1 cellular context compared by ENCODE assay signal in genomic region chr16:85567101-85567866, GRCh38.
A peak's percentile ranks its signal among the peaks of the same experiment; 100 is the strongest.
TF ChIP-seq lines count a peak whose summit lies in the region.

No MANE protein-coding gene starts in this region.

TF ChIP-seq in HepG2, 621 proteins besides CTCF, POLR2A, EP300 and RAD21 (continued from another document):
- TF ChIP-seq, protein P1, sequence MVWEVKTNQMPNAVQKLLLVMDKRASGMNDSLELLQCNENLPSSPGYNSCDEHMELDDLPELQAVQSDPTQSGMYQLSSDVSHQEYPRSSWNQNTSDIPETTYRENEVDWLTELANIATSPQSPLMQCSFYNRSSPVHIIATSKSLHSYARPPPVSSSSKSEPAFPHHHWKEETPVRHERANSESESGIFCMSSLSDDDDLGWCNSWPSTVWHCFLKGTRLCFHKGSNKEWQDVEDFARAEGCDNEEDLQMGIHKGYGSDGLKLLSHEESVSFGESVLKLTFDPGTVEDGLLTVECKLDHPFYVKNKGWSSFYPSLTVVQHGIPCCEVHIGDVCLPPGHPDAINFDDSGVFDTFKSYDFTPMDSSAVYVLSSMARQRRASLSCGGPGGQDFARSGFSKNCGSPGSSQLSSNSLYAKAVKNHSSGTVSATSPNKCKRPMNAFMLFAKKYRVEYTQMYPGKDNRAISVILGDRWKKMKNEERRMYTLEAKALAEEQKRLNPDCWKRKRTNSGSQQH (CRISPR knock-in tag; IDR thresholded peaks at IDR 0.05; ENCODE audit: low read depth) = no peak
- TF ChIP-seq ZNF513 (CRISPR knock-in tag; conservative IDR thresholded peaks at IDR 0.05) (no peak), ZFYVE20 (CRISPR knock-in tag; IDR thresholded peaks at IDR 0.05; ENCODE audit: borderline replicate concordance, low read depth) (no peak)
- TF ChIP-seq, protein P2, sequence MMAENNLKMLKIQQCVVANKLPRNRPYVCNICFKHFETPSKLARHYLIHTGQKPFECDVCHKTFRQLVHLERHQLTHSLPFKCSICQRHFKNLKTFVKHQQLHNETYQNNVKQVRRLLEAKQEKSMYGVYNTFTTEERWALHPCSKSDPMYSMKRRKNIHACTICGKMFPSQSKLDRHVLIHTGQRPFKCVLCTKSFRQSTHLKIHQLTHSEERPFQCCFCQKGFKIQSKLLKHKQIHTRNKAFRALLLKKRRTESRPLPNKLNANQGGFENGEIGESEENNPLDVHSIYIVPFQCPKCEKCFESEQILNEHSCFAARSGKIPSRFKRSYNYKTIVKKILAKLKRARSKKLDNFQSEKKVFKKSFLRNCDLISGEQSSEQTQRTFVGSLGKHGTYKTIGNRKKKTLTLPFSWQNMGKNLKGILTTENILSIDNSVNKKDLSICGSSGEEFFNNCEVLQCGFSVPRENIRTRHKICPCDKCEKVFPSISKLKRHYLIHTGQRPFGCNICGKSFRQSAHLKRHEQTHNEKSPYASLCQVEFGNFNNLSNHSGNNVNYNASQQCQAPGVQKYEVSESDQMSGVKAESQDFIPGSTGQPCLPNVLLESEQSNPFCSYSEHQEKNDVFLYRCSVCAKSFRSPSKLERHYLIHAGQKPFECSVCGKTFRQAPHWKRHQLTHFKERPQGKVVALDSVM (CRISPR knock-in tag; IDR thresholded peaks at IDR 0.05) = peak; percentile 53; the same call in 1 of the 2 replicates
- TF ChIP-seq, protein P3, sequence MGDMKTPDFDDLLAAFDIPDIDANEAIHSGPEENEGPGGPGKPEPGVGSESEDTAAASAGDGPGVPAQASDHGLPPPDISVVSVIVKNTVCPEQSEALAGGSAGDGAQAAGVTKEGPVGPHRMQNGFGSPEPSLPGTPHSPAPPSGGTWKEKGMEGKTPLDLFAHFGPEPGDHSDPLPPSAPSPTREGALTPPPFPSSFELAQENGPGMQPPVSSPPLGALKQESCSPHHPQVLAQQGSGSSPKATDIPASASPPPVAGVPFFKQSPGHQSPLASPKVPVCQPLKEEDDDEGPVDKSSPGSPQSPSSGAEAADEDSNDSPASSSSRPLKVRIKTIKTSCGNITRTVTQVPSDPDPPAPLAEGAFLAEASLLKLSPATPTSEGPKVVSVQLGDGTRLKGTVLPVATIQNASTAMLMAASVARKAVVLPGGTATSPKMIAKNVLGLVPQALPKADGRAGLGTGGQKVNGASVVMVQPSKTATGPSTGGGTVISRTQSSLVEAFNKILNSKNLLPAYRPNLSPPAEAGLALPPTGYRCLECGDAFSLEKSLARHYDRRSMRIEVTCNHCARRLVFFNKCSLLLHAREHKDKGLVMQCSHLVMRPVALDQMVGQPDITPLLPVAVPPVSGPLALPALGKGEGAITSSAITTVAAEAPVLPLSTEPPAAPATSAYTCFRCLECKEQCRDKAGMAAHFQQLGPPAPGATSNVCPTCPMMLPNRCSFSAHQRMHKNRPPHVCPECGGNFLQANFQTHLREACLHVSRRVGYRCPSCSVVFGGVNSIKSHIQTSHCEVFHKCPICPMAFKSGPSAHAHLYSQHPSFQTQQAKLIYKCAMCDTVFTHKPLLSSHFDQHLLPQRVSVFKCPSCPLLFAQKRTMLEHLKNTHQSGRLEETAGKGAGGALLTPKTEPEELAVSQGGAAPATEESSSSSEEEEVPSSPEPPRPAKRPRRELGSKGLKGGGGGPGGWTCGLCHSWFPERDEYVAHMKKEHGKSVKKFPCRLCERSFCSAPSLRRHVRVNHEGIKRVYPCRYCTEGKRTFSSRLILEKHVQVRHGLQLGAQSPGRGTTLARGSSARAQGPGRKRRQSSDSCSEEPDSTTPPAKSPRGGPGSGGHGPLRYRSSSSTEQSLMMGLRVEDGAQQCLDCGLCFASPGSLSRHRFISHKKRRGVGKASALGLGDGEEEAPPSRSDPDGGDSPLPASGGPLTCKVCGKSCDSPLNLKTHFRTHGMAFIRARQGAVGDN (CRISPR knock-in tag; IDR thresholded peaks at IDR 0.05) = 0 out of 2 replicates have a peak, but pooled peaks have one; percentile 8
TF ChIP-seq in HepG2: peak in this region for 3.
